In genomic region chr17:63681530-63681929, GRCh38 we compare ENCODE assay signal across 2 cellular contexts.
TF ChIP-seq lines count a peak whose summit lies in the region.

No MANE protein-coding gene starts in this region.

TF ChIP-seq in liver, 16 proteins besides CTCF, POLR2A, EP300 and RAD21:
- no peak for TF ChIP-seq FOXA1 (IDR thresholded peaks at IDR 0.05)
- TF ChIP-seq REST (IDR thresholded peaks at IDR 0.05), result no peak
- TF ChIP-seq ATF3 (IDR thresholded peaks at IDR 0.05), result no peak
- TF ChIP-seq, protein P1, sequence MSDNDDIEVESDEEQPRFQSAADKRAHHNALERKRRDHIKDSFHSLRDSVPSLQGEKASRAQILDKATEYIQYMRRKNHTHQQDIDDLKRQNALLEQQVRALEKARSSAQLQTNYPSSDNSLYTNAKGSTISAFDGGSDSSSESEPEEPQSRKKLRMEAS (IDR thresholded peaks at IDR 0.05), result peak; percentile 90
- peak in 1 of 2 donors; percentile 40 for TF ChIP-seq GABPA (IDR thresholded peaks at IDR 0.05 in 1 of 2, conservative IDR thresholded peaks at IDR 0.05 in 1 of 2)
- no peak for TF ChIP-seq HNF4G (IDR thresholded peaks at IDR 0.05)
- peak; percentile 65 to 71 for TF ChIP-seq JUND (IDR thresholded peaks at IDR 0.05)
- peak; percentile 90 for TF ChIP-seq NR2F2 (IDR thresholded peaks at IDR 0.05)
- peak; percentile 44 for TF ChIP-seq YY1 (IDR thresholded peaks at IDR 0.05)
- no peak for TF ChIP-seq FOXA2 (IDR thresholded peaks at IDR 0.05)
- TF ChIP-seq, protein P2, sequence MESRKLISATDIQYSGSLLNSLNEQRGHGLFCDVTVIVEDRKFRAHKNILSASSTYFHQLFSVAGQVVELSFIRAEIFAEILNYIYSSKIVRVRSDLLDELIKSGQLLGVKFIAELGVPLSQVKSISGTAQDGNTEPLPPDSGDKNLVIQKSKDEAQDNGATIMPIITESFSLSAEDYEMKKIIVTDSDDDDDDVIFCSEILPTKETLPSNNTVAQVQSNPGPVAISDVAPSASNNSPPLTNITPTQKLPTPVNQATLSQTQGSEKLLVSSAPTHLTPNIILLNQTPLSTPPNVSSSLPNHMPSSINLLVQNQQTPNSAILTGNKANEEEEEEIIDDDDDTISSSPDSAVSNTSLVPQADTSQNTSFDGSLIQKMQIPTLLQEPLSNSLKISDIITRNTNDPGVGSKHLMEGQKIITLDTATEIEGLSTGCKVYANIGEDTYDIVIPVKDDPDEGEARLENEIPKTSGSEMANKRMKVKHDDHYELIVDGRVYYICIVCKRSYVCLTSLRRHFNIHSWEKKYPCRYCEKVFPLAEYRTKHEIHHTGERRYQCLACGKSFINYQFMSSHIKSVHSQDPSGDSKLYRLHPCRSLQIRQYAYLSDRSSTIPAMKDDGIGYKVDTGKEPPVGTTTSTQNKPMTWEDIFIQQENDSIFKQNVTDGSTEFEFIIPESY (IDR thresholded peaks at IDR 0.05), result no peak
- peak; percentile 58 for TF ChIP-seq SP1 (IDR thresholded peaks at IDR 0.05)
- peak; percentile 75 to 80 for TF ChIP-seq RXRA (IDR thresholded peaks at IDR 0.05)
- peak; percentile 76 to 81 for TF ChIP-seq HNF4A (conservative IDR thresholded peaks at IDR 0.05)
- peak in 1 of 2 donors; percentile 32 for TF ChIP-seq EGR1 (IDR thresholded peaks at IDR 0.05; ENCODE audit: low read depth in 2 of 2)
- no peak for TF ChIP-seq TAF1 (conservative IDR thresholded peaks at IDR 0.05)

TF ChIP-seq in HepG2, 621 proteins besides CTCF, POLR2A, EP300 and RAD21:
- TF ChIP-seq, protein P3, sequence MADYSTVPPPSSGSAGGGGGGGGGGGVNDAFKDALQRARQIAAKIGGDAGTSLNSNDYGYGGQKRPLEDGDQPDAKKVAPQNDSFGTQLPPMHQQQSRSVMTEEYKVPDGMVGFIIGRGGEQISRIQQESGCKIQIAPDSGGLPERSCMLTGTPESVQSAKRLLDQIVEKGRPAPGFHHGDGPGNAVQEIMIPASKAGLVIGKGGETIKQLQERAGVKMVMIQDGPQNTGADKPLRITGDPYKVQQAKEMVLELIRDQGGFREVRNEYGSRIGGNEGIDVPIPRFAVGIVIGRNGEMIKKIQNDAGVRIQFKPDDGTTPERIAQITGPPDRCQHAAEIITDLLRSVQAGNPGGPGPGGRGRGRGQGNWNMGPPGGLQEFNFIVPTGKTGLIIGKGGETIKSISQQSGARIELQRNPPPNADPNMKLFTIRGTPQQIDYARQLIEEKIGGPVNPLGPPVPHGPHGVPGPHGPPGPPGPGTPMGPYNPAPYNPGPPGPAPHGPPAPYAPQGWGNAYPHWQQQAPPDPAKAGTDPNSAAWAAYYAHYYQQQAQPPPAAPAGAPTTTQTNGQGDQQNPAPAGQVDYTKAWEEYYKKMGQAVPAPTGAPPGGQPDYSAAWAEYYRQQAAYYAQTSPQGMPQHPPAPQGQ (CRISPR knock-in tag; IDR thresholded peaks at IDR 0.05; ENCODE audit: borderline replicate concordance), result no peak
- TF ChIP-seq PRPF4 (IDR thresholded peaks at IDR 0.05; ENCODE audit: low read depth, low read length, poor library complexity, severe bottlenecking) (no peak), BCL6 (CRISPR knock-in tag; IDR thresholded peaks at IDR 0.05) (no peak), EHMT2 (IDR thresholded peaks at IDR 0.05; ENCODE audit: borderline replicate concordance, low read depth, low read length) (no peak), ZFP36L2 (CRISPR knock-in tag; IDR thresholded peaks at IDR 0.05) (no peak), TIGD3 (CRISPR knock-in tag; IDR thresholded peaks at IDR 0.05; ENCODE audit: borderline replicate concordance) (no peak), KAT8 (CRISPR knock-in tag; IDR thresholded peaks at IDR 0.05) (no peak), KAT7 (CRISPR knock-in tag; IDR thresholded peaks at IDR 0.05; ENCODE audit: borderline replicate concordance) (no peak), TFDP2 (CRISPR knock-in tag; IDR thresholded peaks at IDR 0.05) (no peak), GABPA (IDR thresholded peaks at IDR 0.05; ENCODE audit: low read depth, low read length) (no peak), GABPA (CRISPR knock-in tag; IDR thresholded peaks at IDR 0.05; ENCODE audit: low read depth) (no peak), FOSL2 (CRISPR knock-in tag; IDR thresholded peaks at IDR 0.05) (no peak), ZUFSP (CRISPR knock-in tag; IDR thresholded peaks at IDR 0.05; ENCODE audit: borderline replicate concordance) (no peak), ZNF720 (CRISPR knock-in tag; IDR thresholded peaks at IDR 0.05) (no peak), THAP11 (CRISPR knock-in tag; IDR thresholded peaks at IDR 0.05) (no peak), TBP (CRISPR knock-in tag; IDR thresholded peaks at IDR 0.05) (no peak)
- TF ChIP-seq, protein P4, sequence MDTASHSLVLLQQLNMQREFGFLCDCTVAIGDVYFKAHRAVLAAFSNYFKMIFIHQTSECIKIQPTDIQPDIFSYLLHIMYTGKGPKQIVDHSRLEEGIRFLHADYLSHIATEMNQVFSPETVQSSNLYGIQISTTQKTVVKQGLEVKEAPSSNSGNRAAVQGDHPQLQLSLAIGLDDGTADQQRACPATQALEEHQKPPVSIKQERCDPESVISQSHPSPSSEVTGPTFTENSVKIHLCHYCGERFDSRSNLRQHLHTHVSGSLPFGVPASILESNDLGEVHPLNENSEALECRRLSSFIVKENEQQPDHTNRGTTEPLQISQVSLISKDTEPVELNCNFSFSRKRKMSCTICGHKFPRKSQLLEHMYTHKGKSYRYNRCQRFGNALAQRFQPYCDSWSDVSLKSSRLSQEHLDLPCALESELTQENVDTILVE (CRISPR knock-in tag; IDR thresholded peaks at IDR 0.05), result no peak
- TF ChIP-seq, protein P5, sequence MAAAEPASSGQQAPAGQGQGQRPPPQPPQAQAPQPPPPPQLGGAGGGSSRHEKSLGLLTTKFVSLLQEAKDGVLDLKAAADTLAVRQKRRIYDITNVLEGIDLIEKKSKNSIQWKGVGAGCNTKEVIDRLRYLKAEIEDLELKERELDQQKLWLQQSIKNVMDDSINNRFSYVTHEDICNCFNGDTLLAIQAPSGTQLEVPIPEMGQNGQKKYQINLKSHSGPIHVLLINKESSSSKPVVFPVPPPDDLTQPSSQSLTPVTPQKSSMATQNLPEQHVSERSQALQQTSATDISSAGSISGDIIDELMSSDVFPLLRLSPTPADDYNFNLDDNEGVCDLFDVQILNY (CRISPR knock-in tag; conservative IDR thresholded peaks at IDR 0.05), result no peak
